ENCODE assay signal across 8 cellular contexts in genomic region chr1:26602378-26602959, GRCh38.
DNase-seq lines count a peak whose midpoint lies in the region; ATAC-seq and TF ChIP-seq lines count a peak whose summit lies in the region.

No MANE protein-coding gene starts in this region.

- TF ChIP-seq CTCF in 22Rv1 (IDR thresholded peaks at IDR 0.05) (peak; percentile 86), NB4 (IDR thresholded peaks at IDR 0.05; ENCODE audit: low read depth, low read length) (peak; percentile 62)

- no peak for ATAC-seq in GM18502 (IDR thresholded peaks at IDR 0.05; ENCODE audit: poor library complexity, unreplicated experiment)
- ATAC-seq in GM21619 (IDR thresholded peaks at IDR 0.05; ENCODE audit: unreplicated experiment): no peak

- DNase-seq in DMS79 treated with DMSO at 0.1 percent for 48 hours (lab: John Stamatoyannopoulos, UW) (peak; percentile 74), NB4 (ENCODE audit: low read depth) (peak; percentile 74), SJCRH30 (peak; percentile 38 to 84), midbrain (lab: John Stamatoyannopoulos, UW) (peak; percentile 79)
- DNase-seq in effector CD4-positive, alpha-beta T cell: peak; percentile 37

- no peak for TF ChIP-seq POLR2A in NB4 (IDR thresholded peaks at IDR 0.05; ENCODE audit: extremely low read depth, insufficient read length)

- no peak overlapping the region for H3K4me3 ChIP-seq in NB4 (ENCODE audit: low read depth, low read length)
- H3K4me3 ChIP-seq in SJCRH30: no peak overlapping the region

- H3K4me1 ChIP-seq in SJCRH30: no peaks in the 10 kb centered on the region

- peak overlapping the region; percentile 79 for H3K27ac ChIP-seq in 22Rv1
- H3K27ac ChIP-seq in SJCRH30: no peak overlapping the region

- H3K9me3 ChIP-seq in SJCRH30 (replicated peaks): no peaks in the 10 kb centered on the region

- peaks cover 3% of the 10 kb centered on the region for H3K27me3 ChIP-seq in SJCRH30

- H3K36me3 ChIP-seq in SJCRH30: no peaks in the 10 kb centered on the region
